ENCODE assay signal across 22 cellular contexts in genomic region chr12:16075887-16076286, GRCh38.
"Had no signal": no experiment of that assay in that cellular context is flagged by ENCODE, and none has a peak within 500 bp of the region (broad histone marks: within the 10 kb centered on the region; RNA-seq: fewer than 3 reads in every experiment).

No MANE protein-coding gene starts in this region.

- H3K36me3 ChIP-seq: stomach, suprapubic skin, thoracic aorta, thyroid gland, tibial artery, tibial nerve, transverse colon, upper lobe of left lung, upper lobe of right lung, uterus, vagina had no signal

- H3K4me3 ChIP-seq: stomach, suprapubic skin, testis, thoracic aorta, thyroid gland, tibial artery, tibial nerve, transverse colon, upper lobe of left lung, upper lobe of right lung, uterus, vagina had no signal

- H3K27me3 ChIP-seq: stomach, suprapubic skin, testis, thyroid gland, tibial artery, tibial nerve, transverse colon, upper lobe of left lung, upper lobe of right lung, uterus, vagina had no signal

- H3K9me3 ChIP-seq: stomach, suprapubic skin, testis, thoracic aorta, thyroid gland, tibial artery, tibial nerve, transverse colon, upper lobe of left lung, upper lobe of right lung, uterus, vagina had no signal

- H3K27ac ChIP-seq: stomach, suprapubic skin, testis, thoracic aorta, thyroid gland, tibial artery, tibial nerve, transverse colon, upper lobe of left lung, upper lobe of right lung, uterus, vagina had no signal

- DNase-seq: stimulated activated CD4-positive, alpha-beta T cell treated with anti-CD3 and anti-CD28 coated beads, Interleukin-2, amount 100 ng/mL, for 48 hours; stimulated activated CD4-positive, alpha-beta T cell treated with anti-CD3 and anti-CD28 coated beads, Interleukin-4, amount 100 ng/mL, for 1 hour; stimulated activated CD4-positive, alpha-beta T cell treated with anti-CD3 and anti-CD28 coated beads, Interleukin-4, amount 100 ng/mL, for 24 hours; stimulated activated CD4-positive, alpha-beta T cell treated with anti-CD3 and anti-CD28 coated beads, Interleukin-4, amount 100 ng/mL, for 4 hours; stimulated activated CD8-positive, alpha-beta memory T cell treated with anti-CD3 and anti-CD28 coated beads, Interleukin-4, amount 100 ng/mL, for 48 hours; stimulated activated naive B cell treated with anti-CD40 and anti-IgM and Interleukin-4, amounts not matched to agents 10 μg/mL and 1 μg/mL and 100 μg/mL, for 72 hours; stimulated activated naive CD4-positive, alpha-beta T cell; stimulated activated naive CD4-positive, alpha-beta T cell treated with Interleukin-2 at 50 U/mL for 16 hours; stimulated activated naive CD8-positive, alpha-beta T cell treated with anti-CD3 and anti-CD28 coated beads, Interleukin-15, amount 100 ng/mL, for 72 hours; stimulated activated naive CD8-positive, alpha-beta T cell treated with anti-CD3 and anti-CD28 coated beads, Interleukin-15, Interleukin-2, amounts not matched to agents 100 U/mL and 50 U/mL, for 24 hours; stomach; testis; thyroid gland; tibial artery; transverse colon; upper lobe of left lung; upper lobe of right lung; uterus had no signal
